9 cellular contexts compared by ENCODE assay signal in genomic region chr10:29734640-29734979, GRCh38.
DNase-seq lines count a peak whose midpoint lies in the region; ATAC-seq and TF ChIP-seq lines count a peak whose summit lies in the region.
"Had no signal": no experiment of that assay in that cellular context is flagged by ENCODE, and none has a peak within 500 bp of the region (broad histone marks: within the 10 kb centered on the region; RNA-seq: fewer than 3 reads in every experiment).

No MANE protein-coding gene starts in this region.

- H3K4me3 ChIP-seq in lower lobe of right lung, result peak overlapping the region; percentile 71
- H3K4me3 ChIP-seq in upper lobe of right lung, result peak overlapping the region; percentile 84

- peaks cover 27% of the 10 kb centered on the region for H3K4me1 Mint-ChIP-seq in activated naive CD4-positive, alpha-beta T cell treated with anti-CD3 and anti-CD28 coated beads, Interleukin-2, amount 10 ng/mL, durations not matched to agents 7 days and 5 days
- H3K4me1 Mint-ChIP-seq in brain, result peaks cover 56% of the 10 kb centered on the region

- H3K36me3 Mint-ChIP-seq in activated naive CD4-positive, alpha-beta T cell treated with anti-CD3 and anti-CD28 coated beads, Interleukin-2, amount 10 ng/mL, durations not matched to agents 7 days and 5 days, result peaks cover 11% of the 10 kb centered on the region
- H3K36me3 Mint-ChIP-seq in brain, result peaks cover 11% of the 10 kb centered on the region

- H3K27ac ChIP-seq in lower lobe of right lung (peak overlapping the region; percentile 98), upper lobe of right lung (peak overlapping the region; percentile 96)

- CTCF ChIA-PET in activated naive CD4-positive, alpha-beta T cell treated with anti-CD3 and anti-CD28 coated beads, Interleukin-2, amount 10 ng/mL, durations not matched to agents 7 days and 5 days (lab: Charles Lee), result interaction anchor here (0.5 to 1.2 kb wide), 5 partner anchors 53 to 238 kb away, joined by 3 to 4 read pairs (median 3); no protein-coding TSS in a partner anchor

- peak overlapping the region; percentile 75 for H3K27ac Mint-ChIP-seq in activated naive CD4-positive, alpha-beta T cell treated with anti-CD3 and anti-CD28 coated beads, Interleukin-2, amount 10 ng/mL, durations not matched to agents 7 days and 5 days
- peak overlapping the region in 4 of 5 experiments; percentile 50 to 92 (median 88) for H3K27ac Mint-ChIP-seq in brain

- H3K36me3 ChIP-seq in lower lobe of right lung, result no peaks in the 10 kb centered on the region
- H3K36me3 ChIP-seq in upper lobe of right lung, result no peaks in the 10 kb centered on the region

- H3K27me3 ChIP-seq in lower lobe of right lung (ENCODE audit: low read depth), result no peaks in the 10 kb centered on the region
- no peaks in the 10 kb centered on the region for H3K27me3 ChIP-seq in upper lobe of right lung

- H3K4me3 Mint-ChIP-seq in activated naive CD4-positive, alpha-beta T cell treated with anti-CD3 and anti-CD28 coated beads, Interleukin-2, amount 10 ng/mL, durations not matched to agents 7 days and 5 days, result peak overlapping the region; percentile 85
- H3K4me3 Mint-ChIP-seq in brain, result peak overlapping the region; percentile 84 to 93 (median 93)

- peak; percentile 21 for DNase-seq in activated naive CD4-positive, alpha-beta T cell treated with anti-CD3 and anti-CD28 coated beads, Interleukin-2, amount 10 ng/mL, durations not matched to agents 7 days and 5 days
- DNase-seq in activated naive CD4-positive, alpha-beta T cell (lab: John Stamatoyannopoulos, UW), result no peak
- DNase-seq in lower lobe of right lung (no peak), upper lobe of right lung (no peak), hepatic stellate cell (ENCODE audit: low spot score) (no peak)
- DNase-seq: foreskin melanocyte had no signal

- ATAC-seq in lower lobe of right lung (no peak), upper lobe of right lung (no peak), HG02759 (IDR thresholded peaks at IDR 0.05; ENCODE audit: unreplicated experiment) (no peak), GM21576 (IDR thresholded peaks at IDR 0.05; ENCODE audit: unreplicated experiment) (no peak)

- H3K27me3 Mint-ChIP-seq in activated naive CD4-positive, alpha-beta T cell treated with anti-CD3 and anti-CD28 coated beads, Interleukin-2, amount 10 ng/mL, durations not matched to agents 7 days and 5 days, result peaks cover 52% of the 10 kb centered on the region
- H3K27me3 Mint-ChIP-seq in brain, result peaks cover 9% of the 10 kb centered on the region

- intact Hi-C loops in lower lobe of right lung (cut with DNase I) (no loop called here), upper lobe of right lung (cut with DNase I) (no loop called here)

- no peaks in the 10 kb centered on the region for H3K9me3 Mint-ChIP-seq in activated naive CD4-positive, alpha-beta T cell treated with anti-CD3 and anti-CD28 coated beads, Interleukin-2, amount 10 ng/mL, durations not matched to agents 7 days and 5 days
- no peaks in the 10 kb centered on the region for H3K9me3 Mint-ChIP-seq in brain

- H3K9me3 ChIP-seq in lower lobe of right lung, result no peaks in the 10 kb centered on the region
- no peaks in the 10 kb centered on the region for H3K9me3 ChIP-seq in upper lobe of right lung

- peaks cover 34% of the 10 kb centered on the region for H3K4me1 ChIP-seq in lower lobe of right lung
- H3K4me1 ChIP-seq in upper lobe of right lung, result peaks cover 37% of the 10 kb centered on the region

- TF ChIP-seq CTCF in brain (conservative IDR thresholded peaks at IDR 0.05), result no peak
- TF ChIP-seq CTCF in lower lobe of right lung (IDR thresholded peaks at IDR 0.05), result no peak
- no peak for TF ChIP-seq CTCF in upper lobe of right lung (IDR thresholded peaks at IDR 0.05)
